ENCODE assay signal across 1 cellular context in genomic region chr4:136637071-136637777, GRCh38.
TF ChIP-seq lines count a peak whose summit lies in the region.

No MANE protein-coding gene starts in this region.

TF ChIP-seq in H1, 55 proteins besides CTCF, POLR2A, EP300 and RAD21 (continued from another document):
- no peak for TF ChIP-seq JUND (IDR thresholded peaks at IDR 0.05; ENCODE audit: low read length)
- TF ChIP-seq EZH2 (IDR thresholded peaks at IDR 0.05; ENCODE audit: low read depth, low read length, severe bottlenecking): no peak
- TF ChIP-seq RFX5 (IDR thresholded peaks at IDR 0.05; ENCODE audit: borderline replicate concordance, low read depth, low read length): no peak
- TF ChIP-seq CHD1 (IDR thresholded peaks at IDR 0.05; ENCODE audit: low read depth, low read length): no peak
- TF ChIP-seq USF2 (IDR thresholded peaks at IDR 0.05; ENCODE audit: low read length): no peak
- TF ChIP-seq TAF1 (IDR thresholded peaks at IDR 0.05; ENCODE audit: low read depth, low read length): no peak
- no peak for TF ChIP-seq JUN (IDR thresholded peaks at IDR 0.05; ENCODE audit: low read depth, low read length)
- no peak for TF ChIP-seq SP4 (IDR thresholded peaks at IDR 0.05; ENCODE audit: low read length)
- TF ChIP-seq RXRA (IDR thresholded peaks at IDR 0.05; ENCODE audit: insufficient read depth, low read depth, low read length): no peak
